ENCODE assay signal across 29 cellular contexts in genomic region chr15:89860851-89861360, GRCh38. TPM values are rescaled to one million over a fixed set of nuclear protein-coding genes. Genes with fewer than 3 reads are reported as not detected.
A peak's percentile ranks its signal among the peaks of the same experiment; 100 is the strongest.
DNase-seq lines count a peak whose midpoint lies in the region; ATAC-seq and TF ChIP-seq lines count a peak whose summit lies in the region.
"Had no signal": no experiment of that assay in that cellular context is flagged by ENCODE, and none has a peak within 500 bp of the region (broad histone marks: within the 10 kb centered on the region; RNA-seq: fewer than 3 reads in every experiment).

No MANE protein-coding gene starts in this region.

- no peak overlapping the region for H3K4me3 Mint-ChIP-seq in activated CD4-positive, alpha-beta T cell treated with anti-CD3 and anti-CD28 coated beads for 36 hours

- no peaks in the 10 kb centered on the region for H3K27me3 ChIP-seq in Peyer's patch
- H3K27me3 ChIP-seq: breast epithelium, neutrophil, right lobe of liver, stomach, vagina had no signal

- H3K36me3 ChIP-seq in Peyer's patch = peaks cover 0 to 6% (median 0%) of the 10 kb centered on the region in 3 donors
- H3K36me3 ChIP-seq: breast epithelium had no signal

- TF ChIP-seq CTCF in Peyer's patch (IDR thresholded peaks at IDR 0.05) = no peak
- TF ChIP-seq CTCF in fibroblast of villous mesenchyme (IDR thresholded peaks at IDR 0.05; ENCODE audit: insufficient read depth, low read depth, low read length) = no peak

- no peak for DNase-seq in activated CD4-positive, alpha-beta T cell treated with anti-CD3 and anti-CD28 coated beads for 36 hours
- DNase-seq in activated CD4-positive, alpha-beta T cell treated with anti-CD3 and anti-CD28 coated beads, Interleukin-2, amount 50 U/mL, for 1 hour = no peak
- DNase-seq in Peyer's patch (peak in 1 of 3 donors; percentile 79), fibroblast of villous mesenchyme (ENCODE audit: low read depth) (peak; percentile 51), NCI-H69 (lab: John Stamatoyannopoulos, UW) (no peak), globus pallidus (ENCODE audit: low spot score) (no peak)
- no peak for DNase-seq in stimulated activated CD4-positive, alpha-beta T cell treated with anti-CD3 and anti-CD28 coated beads, Interleukin-2, amount 100 ng/mL, for 24 hours
- DNase-seq: activated CD4-positive, alpha-beta T cell treated with anti-CD3 and anti-CD28 coated beads for 48 hours; activated CD8-positive, alpha-beta memory T cell treated with anti-CD3 and anti-CD28 coated beads for 24 hours; activated T-cell treated with anti-CD3 and anti-CD28 coated beads for 4 hours; AML-193; amygdala; DMS153; H7; left ventricle myocardium superior; naive B cell; NCI-H2081; NCI-H345; right lobe of liver; stimulated activated CD4-positive, alpha-beta T cell treated with anti-CD3 and anti-CD28 coated beads, Interleukin-2, amount 100 ng/mL, for 48 hours; stomach; T1000; WERI-Rb-1 had no signal

- ATAC-seq in activated CD4-positive, alpha-beta T cell treated with anti-CD3 and anti-CD28 coated beads for 36 hours = no peak
- no peak for ATAC-seq in HG03354 (IDR thresholded peaks at IDR 0.05; ENCODE audit: poor library complexity, severe bottlenecking, unreplicated experiment)
- ATAC-seq: activated naive CD4-positive, alpha-beta T cell treated with anti-CD3 and anti-CD28 coated beads, Interleukin-2, amount 50 U/mL, for 72 hours; left ventricle myocardium superior; right lobe of liver; Right ventricle myocardium inferior had no signal

- POLR2A ChIA-PET in activated CD4-positive, alpha-beta T cell treated with anti-CD3 and anti-CD28 coated beads for 36 hours (lab: Charles Lee) = no interaction called here

- peaks cover 11% of the 10 kb centered on the region for H3K36me3 Mint-ChIP-seq in activated CD4-positive, alpha-beta T cell treated with anti-CD3 and anti-CD28 coated beads for 36 hours (ENCODE audit: low read depth)
- H3K36me3 Mint-ChIP-seq: activated naive CD4-positive, alpha-beta T cell treated with anti-CD3 and anti-CD28 coated beads, Interleukin-2, amount 50 U/mL, for 72 hours had no signal

- no peaks in the 10 kb centered on the region for H3K27me3 Mint-ChIP-seq in activated CD4-positive, alpha-beta T cell treated with anti-CD3 and anti-CD28 coated beads for 36 hours
- H3K27me3 Mint-ChIP-seq: naive B cell had no signal

- no peaks in the 10 kb centered on the region for H3K9me3 Mint-ChIP-seq in activated CD4-positive, alpha-beta T cell treated with anti-CD3 and anti-CD28 coated beads for 36 hours (ENCODE audit: low read depth)
- H3K9me3 Mint-ChIP-seq: activated naive CD4-positive, alpha-beta T cell treated with anti-CD3 and anti-CD28 coated beads, Interleukin-2, amount 50 U/mL, for 72 hours; naive B cell had no signal

- H3K4me1 Mint-ChIP-seq in activated CD4-positive, alpha-beta T cell treated with anti-CD3 and anti-CD28 coated beads for 36 hours = no peaks in the 10 kb centered on the region

- CTCF ChIA-PET in activated CD4-positive, alpha-beta T cell treated with anti-CD3 and anti-CD28 coated beads for 36 hours (lab: Charles Lee) = interaction anchor here (0.5 to 1.7 kb wide), 6 partner anchors 14 to 333 kb away, joined by 3 to 11 read pairs (median 3); partner anchors contain the start of gene MESP1

- H3K9me3 ChIP-seq in Peyer's patch = no peaks in the 10 kb centered on the region
- H3K9me3 ChIP-seq: breast epithelium, neutrophil, right lobe of liver, stomach, vagina had no signal

- H3K27ac Mint-ChIP-seq in activated CD4-positive, alpha-beta T cell treated with anti-CD3 and anti-CD28 coated beads for 36 hours = peak overlapping the region; percentile 1
- H3K27ac Mint-ChIP-seq: activated naive CD4-positive, alpha-beta T cell treated with anti-CD3 and anti-CD28 coated beads, Interleukin-2, amount 50 U/mL, for 72 hours; naive B cell had no signal

- no peak for TF ChIP-seq POLR2A in Peyer's patch (IDR thresholded peaks at IDR 0.05)

- intact Hi-C loops in activated CD4-positive, alpha-beta T cell treated with anti-CD3 and anti-CD28 coated beads for 36 hours (cut with DNase I, micrococcal nuclease) = no loop called here

- peak overlapping the region in 1 of 4 donors; percentile 2 for H3K4me3 ChIP-seq in Peyer's patch
- no peak overlapping the region for H3K4me3 ChIP-seq in fibroblast of villous mesenchyme (ENCODE audit: low read depth, low read length)
- H3K4me3 ChIP-seq: breast epithelium, right lobe of liver, stomach, vagina had no signal

- peak overlapping the region in 3 of 4 donors; percentile 49 to 89 (median 89) for H3K27ac ChIP-seq in Peyer's patch
- H3K27ac ChIP-seq: breast epithelium, neutrophil, right lobe of liver, vagina, WERI-Rb-1 had no signal

- peaks cover 0 to 27% (median 0%) of the 10 kb centered on the region in 4 donors for H3K4me1 ChIP-seq in Peyer's patch
- H3K4me1 ChIP-seq: breast epithelium, vagina had no signal

RNA-seq across cellular contexts. Expression of gene AP3S2, which starts 32.9 kb away (rescaled TPM):
- 10 to 100 TPM; 12.4 to 15.3 TPM for total RNA-seq in activated CD4-positive, alpha-beta T cell treated with anti-CD3 and anti-CD28 coated beads for 36 hours
- total RNA-seq in Peyer's patch = 100 to 1,000 TPM in 1 of 4 donors, 10 to 100 TPM in 3; 13.2 to 106 (median 63.5) TPM
- total RNA-seq in fibroblast of villous mesenchyme = 49.6 and 73.0 TPM in 2 replicates

RNA-seq across cellular contexts. Expression of gene ANPEP, which starts 46.3 kb away (rescaled TPM):
- total RNA-seq in activated CD4-positive, alpha-beta T cell treated with anti-CD3 and anti-CD28 coated beads for 36 hours = under 1 TPM; 0.09 to 0.12 TPM
- 1,000 to 10,000 TPM in 3 of 4 donors, 100 to 1,000 TPM in 1; 295 to 7,069 (median 4,830) TPM for total RNA-seq in Peyer's patch
- total RNA-seq in fibroblast of villous mesenchyme = 52.5 and 54.0 TPM in 2 replicates

RNA-seq across cellular contexts. Expression of gene ARPIN, which starts 51.8 kb away (rescaled TPM):
- total RNA-seq in activated CD4-positive, alpha-beta T cell treated with anti-CD3 and anti-CD28 coated beads for 36 hours = not detected
- total RNA-seq in Peyer's patch (10 to 100 TPM; 20.6 to 60.4 (median 50.7) TPM), fibroblast of villous mesenchyme (10.8 and 16.1 TPM in 2 replicates)
- total RNA-seq: activated naive CD4-positive, alpha-beta T cell treated with anti-CD3 and anti-CD28 coated beads, Interleukin-2, amount 50 U/mL, for 72 hours had no signal

Comparison
In these comparisons a context has a peak if more than half of its experiments do, and no peak if none do; other contexts are left out.
1. RNA of gene ANPEP, which starts 46.3 kb away (total RNA-seq): 295 to 7,069 TPM in Peyer's patch and 52.5 to 54.0 TPM in fibroblast of villous mesenchyme; 0.09 to 0.12 TPM in activated CD4-positive, alpha-beta T cell treated with anti-CD3 and anti-CD28 coated beads for 36 hours; every median in the first group is over 10 times any median in the second.
2. RNA of gene ARPIN, which starts 51.8 kb away (total RNA-seq): 20.6 to 60.4 TPM in Peyer's patch and 10.8 to 16.1 TPM in fibroblast of villous mesenchyme; not detected in activated CD4-positive, alpha-beta T cell treated with anti-CD3 and anti-CD28 coated beads for 36 hours; every median in the first group is over 10 times any median in the second.